Comparison of ENCODE assay signal across 8 cellular contexts in genomic region chr2:230410861-230411464, GRCh38. TPM values are rescaled to one million over a fixed set of nuclear protein-coding genes. Genes with fewer than 3 reads are reported as not detected.
DNase-seq lines count a peak whose midpoint lies in the region; ATAC-seq and TF ChIP-seq lines count a peak whose summit lies in the region.

No MANE protein-coding gene starts in this region.

- H2BK120ac ChIP-seq in mesenchymal stem cell (ENCODE audit: low read depth, low read length), result peak overlapping the region; percentile 68

- H3K4me3 ChIP-seq in mesenchymal stem cell (ENCODE audit: insufficient read depth in 1 of 2, low read depth in 1 of 2, low read length in 2 of 2), result peak overlapping the region; percentile 59 to 83
- peak overlapping the region; percentile 38 to 74 (median 54) for H3K4me3 ChIP-seq in upper lobe of left lung

- ATAC-seq in activated T-cell treated with anti-CD3 and anti-CD28 coated beads, Interleukin-2, amount 50 U/mL, for 4 hours, result no peak
- ATAC-seq in upper lobe of left lung (ENCODE audit: low FRiP score in 2 of 2) (no peak), HG03469 (IDR thresholded peaks at IDR 0.05; ENCODE audit: unreplicated experiment) (no peak)

- DNase-seq in activated T-cell treated with anti-CD3 and anti-CD28 coated beads, Interleukin-2, amount 50 U/mL, for 4 hours, result no peak
- DNase-seq in activated T-cell treated with anti-CD3 and anti-CD28 coated beads for 4 hours (no peak), mesenchymal stem cell (no peak), upper lobe of left lung (no peak), RKO (ENCODE audit: low spot score) (no peak), NCI-H446 treated with DMSO at 0.1 percent for 48 hours (lab: John Stamatoyannopoulos, UW) (no peak)

- peak overlapping the region; percentile 55 to 67 for H3K4ac ChIP-seq in mesenchymal stem cell (ENCODE audit: low read depth in 1 of 2, low read length in 2 of 2)

- no peak overlapping the region for H3K23ac ChIP-seq in mesenchymal stem cell (ENCODE audit: low read length in 2 of 2)

- peaks cover 12% of the 10 kb centered on the region for H3K36me3 Mint-ChIP-seq in activated T-cell treated with anti-CD3 and anti-CD28 coated beads, Interleukin-2, amount 50 U/mL, for 4 hours (ENCODE audit: insufficient read depth)
- H3K36me3 Mint-ChIP-seq in brain, result no peaks in the 10 kb centered on the region

- H3K79me1 ChIP-seq in mesenchymal stem cell (replicated peaks; ENCODE audit: low read length, poor library complexity, severe bottlenecking), result peaks cover 1% of the 10 kb centered on the region

- TF ChIP-seq POLR2A in upper lobe of left lung (IDR thresholded peaks at IDR 0.05), result no peak

- peak overlapping the region; percentile 87 to 91 for H3K18ac ChIP-seq in mesenchymal stem cell (ENCODE audit: low read depth in 1 of 2, low read length in 2 of 2)

- H2AK5ac ChIP-seq in mesenchymal stem cell (ENCODE audit: low read length, severe bottlenecking), result no peak overlapping the region

- H3K27ac Mint-ChIP-seq in brain, result peak overlapping the region in 2 of 5 experiments; percentile 69 to 95

- peak overlapping the region in 1 of 2 experiments; percentile 2 for H3K14ac ChIP-seq in mesenchymal stem cell (ENCODE audit: low read length in 2 of 2)

- no peaks in the 10 kb centered on the region for H3K9me3 Mint-ChIP-seq in activated T-cell treated with anti-CD3 and anti-CD28 coated beads, Interleukin-2, amount 50 U/mL, for 4 hours
- H3K9me3 Mint-ChIP-seq in brain, result peaks cover 0 to 2% (median 0%) of the 10 kb centered on the region in 5 experiments

- peak overlapping the region; percentile 57 for H2AFZ ChIP-seq in mesenchymal stem cell (ENCODE audit: low read depth, low read length)

- peaks cover 72% of the 10 kb centered on the region for H3K4me1 Mint-ChIP-seq in activated T-cell treated with anti-CD3 and anti-CD28 coated beads, Interleukin-2, amount 50 U/mL, for 4 hours (ENCODE audit: low read depth)
- H3K4me1 Mint-ChIP-seq in brain, result peaks cover 9% of the 10 kb centered on the region

- peak overlapping the region; percentile 96 for H3K4me3 Mint-ChIP-seq in activated T-cell treated with anti-CD3 and anti-CD28 coated beads, Interleukin-2, amount 50 U/mL, for 4 hours
- H3K4me3 Mint-ChIP-seq in brain, result peak overlapping the region; percentile 82 to 95 (median 91)

- H3K27me3 Mint-ChIP-seq in activated T-cell treated with anti-CD3 and anti-CD28 coated beads, Interleukin-2, amount 50 U/mL, for 4 hours (ENCODE audit: low read depth), result no peaks in the 10 kb centered on the region
- peaks cover 16% of the 10 kb centered on the region for H3K27me3 Mint-ChIP-seq in brain

- peak overlapping the region; percentile 84 for H4K91ac ChIP-seq in mesenchymal stem cell (ENCODE audit: low read length)

- H3K4me1 ChIP-seq in mesenchymal stem cell (ENCODE audit: control insufficient read depth, insufficient read depth, low read depth, low read length) (peaks cover 18% of the 10 kb centered on the region), upper lobe of left lung (peaks cover 40 to 69% (median 47%) of the 10 kb centered on the region in 4 donors)

- peak overlapping the region; percentile 70 for H3K4me2 ChIP-seq in mesenchymal stem cell (ENCODE audit: low read length, poor library complexity, severe bottlenecking)

- WGBS in mesenchymal stem cell, result 91% methylated on average over 12 of the region's 12 CpGs
- WGBS in upper lobe of left lung, 2 donors, result 41 to 42% methylated on average over 12 of the region's 12 CpGs

- no peak overlapping the region for H2BK15ac ChIP-seq in mesenchymal stem cell (ENCODE audit: low read depth, poor library complexity, severe bottlenecking)

- H2BK5ac ChIP-seq in mesenchymal stem cell (ENCODE audit: low read depth, low read length, poor library complexity, severe bottlenecking), result no peak overlapping the region

- H2BK12ac ChIP-seq in mesenchymal stem cell (ENCODE audit: low read length in 2 of 2), result peak overlapping the region in 1 of 2 experiments; percentile 1

- peak overlapping the region; percentile 97 for H3K9ac ChIP-seq in mesenchymal stem cell (ENCODE audit: low read length)

- no peaks in the 10 kb centered on the region for H3K27me3 ChIP-seq in mesenchymal stem cell (ENCODE audit: control insufficient read depth in 1 of 2, insufficient read depth in 1 of 2, low read length in 2 of 2)
- no peaks in the 10 kb centered on the region for H3K27me3 ChIP-seq in upper lobe of left lung

- H3K9me3 ChIP-seq in mesenchymal stem cell (ENCODE audit: control insufficient read depth, low read length) (no peaks in the 10 kb centered on the region), upper lobe of left lung (no peaks in the 10 kb centered on the region)

- TF ChIP-seq CTCF in brain (conservative IDR thresholded peaks at IDR 0.05) (no peak), upper lobe of left lung (IDR thresholded peaks at IDR 0.05) (no peak)

- peak overlapping the region; percentile 98 for H4K8ac ChIP-seq in mesenchymal stem cell (ENCODE audit: low read length)

- H3K36me3 ChIP-seq in mesenchymal stem cell (ENCODE audit: control insufficient read depth in 1 of 2, insufficient read depth in 2 of 2, low read depth in 1 of 2, low read length in 2 of 2), result peaks cover 2 to 3% of the 10 kb centered on the region in 2 experiments
- no peaks in the 10 kb centered on the region for H3K36me3 ChIP-seq in upper lobe of left lung

- no peak for TF ChIP-seq EP300 in upper lobe of left lung (IDR thresholded peaks at IDR 0.05)

- H3K27ac ChIP-seq in mesenchymal stem cell (ENCODE audit: low read length, poor library complexity, severe bottlenecking) (no peak overlapping the region), upper lobe of left lung (peak overlapping the region; percentile 93 to 97 (median 93))

RNA-seq across cellular contexts. Expression of gene SP100, which starts 5.0 kb away (rescaled TPM):
- total RNA-seq in activated T-cell treated with anti-CD3 and anti-CD28 coated beads, Interleukin-2, amount 50 U/mL, for 4 hours, result 10 to 100 TPM; 50.7 to 69.7 (median 54.9) TPM
- 3.1 TPM for polyA plus RNA-seq in brain (ENCODE audit: insufficient read depth, low read depth, low replicate concordance)
- 71.1 TPM for polyA plus RNA-seq in mesenchymal stem cell (2013, experiment 1 of 2)
- 72.9 TPM for polyA plus RNA-seq in mesenchymal stem cell (2013, experiment 2 of 2)
- 100 to 1,000 TPM; 117 to 260 (median 153) TPM for total RNA-seq in upper lobe of left lung
